Comparison of ENCODE assay signal across 12 cellular contexts in genomic region chr11:19200410-19201201, GRCh38. TPM values are rescaled to one million over a fixed set of nuclear protein-coding genes. Genes with fewer than 3 reads are reported as not detected.
DNase-seq lines count a peak whose midpoint lies in the region; ATAC-seq, FAIRE-seq and TF ChIP-seq lines count a peak whose summit lies in the region.
"Had no signal": no experiment of that assay in that cellular context is flagged by ENCODE, and none has a peak within 500 bp of the region (broad histone marks: within the 10 kb centered on the region; RNA-seq: fewer than 3 reads in every experiment).

No MANE protein-coding gene starts in this region.

- 5% methylated on average over 5 of the region's 6 CpGs for WGBS in K562 (ENCODE audit: insufficient coverage, low coverage, missing lambda C conversion rate)

- H3K27ac ChIP-seq in K562 (ENCODE audit: extremely low read depth, low read depth, low read length): no peak overlapping the region
- H3K27ac ChIP-seq in tibial artery: no peak overlapping the region

- H3K27me3 ChIP-seq in K562 (ENCODE audit: control insufficient read depth in 2 of 2, insufficient read depth in 2 of 2, low read length in 2 of 2) (peaks cover 12 to 16% of the 10 kb centered on the region in 2 experiments; a peak in 4 of 5 replicates), tibial artery (no peaks in the 10 kb centered on the region)

- no peak for TF ChIP-seq POLR2A in K562 (conservative IDR thresholded peaks at IDR 0.05)

- no peak for ATAC-seq in K562
- no peak for ATAC-seq in natural killer cell treated with Interleukin-12 subunit alpha and Interleukin-12 subunit beta and Interleukin-15 and Interleukin-18, amount 100 ng/mL, for 72 hours

- intact Hi-C loops in Calu3 (cut with micrococcal nuclease; ENCODE audit: unreplicated experiment): no loop called here
- intact Hi-C loops in K562 (cut with micrococcal nuclease): no loop called here
- intact Hi-C loops in tibial artery (cut with DNase I; ENCODE audit: low total_unique reads): no loop called here

- H3K4me2 ChIP-seq in K562 (ENCODE audit: insufficient read depth, low read length): no peak overlapping the region

- in situ Hi-C loops in K562 (cut with MboI): no loop called here

- no peaks in the 10 kb centered on the region for H4K20me1 ChIP-seq in K562 (replicated peaks; ENCODE audit: control insufficient read depth, insufficient read depth, low read length)

- H2AFZ ChIP-seq in K562 (ENCODE audit: low read depth, low read length): no peak overlapping the region

- no peak overlapping the region for H3K27ac Mint-ChIP-seq in Calu3 (ENCODE audit: unreplicated experiment)
- H3K27ac Mint-ChIP-seq in natural killer cell treated with Interleukin-12 subunit alpha and Interleukin-12 subunit beta and Interleukin-15 and Interleukin-18, amount 100 ng/mL, for 72 hours: no peak overlapping the region

- DNase-seq in Calu3: peak; percentile 32
- peak; percentile 95 for DNase-seq in M059J (ENCODE audit: low read depth)
- DNase-seq in K562 (ENCODE audit: extremely low read depth in 1 of 4, low spot score in 3 of 4): no peak
- peak; percentile 17 for DNase-seq in kidney glomerular epithelial cell (lab: John Stamatoyannopoulos, UW)
- no peak for DNase-seq in natural killer cell treated with Interleukin-12 subunit alpha and Interleukin-12 subunit beta and Interleukin-15 and Interleukin-18, amount 100 ng/mL, for 72 hours (ENCODE audit: low spot score)
- DNase-seq in tibial artery: no peak
- DNase-seq in NCI-H128 (lab: John Stamatoyannopoulos, UW; ENCODE audit: unreplicated experiment): no peak
- DNase-seq in mesenteric fat pad (ENCODE audit: low spot score): no peak
- DNase-seq: activated gamma-delta T cell treated with Interleukin-2 at 50 U/mL for 16 hours, Caco-2, NCI-H1694 treated with DMSO at 0.1 percent for 48 hours, T-helper 9 cell had no signal

- TF ChIP-seq CTCF in Calu3 (IDR thresholded peaks at IDR 0.05; ENCODE audit: unreplicated experiment): no peak
- no peak for TF ChIP-seq CTCF in K562 (IDR thresholded peaks at IDR 0.05 in 2 of 3, conservative IDR thresholded peaks at IDR 0.05 in 1 of 3; ENCODE audit: insufficient read depth in 2 of 3, low read depth in 1 of 3, low read length in 3 of 3)
- TF ChIP-seq CTCF in tibial artery (IDR thresholded peaks at IDR 0.05): no peak

- CTCF ChIA-PET in Calu3 (lab: Charles Lee): interaction anchor here (0.6 kb wide), 1 partner anchor 33 kb away, joined by 3 read pairs; no protein-coding TSS in a partner anchor
- CTCF ChIA-PET in K562 (lab: Yijun Ruan, JAX; ENCODE audit: low intra/inter-chr PET ratio): no interaction called here

- no peak overlapping the region for H3K9ac ChIP-seq in K562 (ENCODE audit: insufficient read depth in 1 of 2, low read depth in 2 of 2, low read length in 2 of 2)

- H3K4me3 ChIP-seq in K562 (no peak overlapping the region), tibial artery (no peak overlapping the region)

- BruUV-seq in Calu3 (replicated peaks; lab: Mats Ljungman, UMichigan) (no TSS peak), K562 (replicated peaks; lab: Mats Ljungman, UMichigan) (no TSS peak)

- H3K4me1 ChIP-seq in K562 (replicated peaks in 1 of 2; ENCODE audit: control insufficient read depth in 2 of 2, insufficient read depth in 2 of 2, low read length in 2 of 2) (no peaks in the 10 kb centered on the region; a peak in 1 of 5 replicates), tibial artery (no peaks in the 10 kb centered on the region)

- no peaks in the 10 kb centered on the region for H3K9me3 Mint-ChIP-seq in Calu3 (ENCODE audit: low read depth, unreplicated experiment)
- H3K9me3 Mint-ChIP-seq in natural killer cell treated with Interleukin-12 subunit alpha and Interleukin-12 subunit beta and Interleukin-15 and Interleukin-18, amount 100 ng/mL, for 72 hours: no peaks in the 10 kb centered on the region

- POLR2A ChIA-PET in K562 (lab: Yijun Ruan, JAX): interaction anchor here (1.0 to 1.6 kb wide), 2 partner anchors 14 kb away, joined by 4 read pairs; no protein-coding TSS in a partner anchor

- no peak for TF ChIP-seq EP300 in K562 (IDR thresholded peaks at IDR 0.05; ENCODE audit: low read length)

- peaks cover 11% of the 10 kb centered on the region for H3K27me3 Mint-ChIP-seq in Calu3 (ENCODE audit: unreplicated experiment)
- peaks cover 0 to 8% of the 10 kb centered on the region in 2 donors for H3K27me3 Mint-ChIP-seq in natural killer cell treated with Interleukin-12 subunit alpha and Interleukin-12 subunit beta and Interleukin-15 and Interleukin-18, amount 100 ng/mL, for 72 hours

- no peak for FAIRE-seq in K562 (lab: Jason Lieb, UNC)

- H3K36me3 Mint-ChIP-seq in Calu3 (ENCODE audit: insufficient read depth, unreplicated experiment): peaks cover 4% of the 10 kb centered on the region
- H3K36me3 Mint-ChIP-seq in natural killer cell treated with Interleukin-12 subunit alpha and Interleukin-12 subunit beta and Interleukin-15 and Interleukin-18, amount 100 ng/mL, for 72 hours: no peaks in the 10 kb centered on the region

- no peak for TF ChIP-seq RAD21 in K562 (CRISPR knock-in tag; conservative IDR thresholded peaks at IDR 0.05 in 1 of 2, IDR thresholded peaks at IDR 0.05 in 1 of 2)

- H3K4me3 Mint-ChIP-seq in Calu3 (ENCODE audit: low read depth, unreplicated experiment): no peak overlapping the region
- no peak overlapping the region for H3K4me3 Mint-ChIP-seq in natural killer cell treated with Interleukin-12 subunit alpha and Interleukin-12 subunit beta and Interleukin-15 and Interleukin-18, amount 100 ng/mL, for 72 hours

- peaks cover 18% of the 10 kb centered on the region for H3K4me1 Mint-ChIP-seq in Calu3 (ENCODE audit: low read depth, unreplicated experiment)
- no peaks in the 10 kb centered on the region for H3K4me1 Mint-ChIP-seq in natural killer cell treated with Interleukin-12 subunit alpha and Interleukin-12 subunit beta and Interleukin-15 and Interleukin-18, amount 100 ng/mL, for 72 hours (ENCODE audit: low read depth in 2 of 2)

- H3K36me3 ChIP-seq in K562 (ENCODE audit: control insufficient read depth, insufficient read depth, low read length) (no peaks in the 10 kb centered on the region), tibial artery (no peaks in the 10 kb centered on the region)

- no peaks in the 10 kb centered on the region for H3K9me1 ChIP-seq in K562 (ENCODE audit: control insufficient read depth, insufficient read depth, low read length)

- H3K9me3 ChIP-seq in K562 (replicated peaks; ENCODE audit: control insufficient read depth, insufficient read depth, low read depth, low read length): no peaks in the 10 kb centered on the region
- H3K9me3 ChIP-seq in tibial artery: no peaks in the 10 kb centered on the region
- H3K9me3 ChIP-seq: Caco-2 had no signal

- no peaks in the 10 kb centered on the region for H3K79me2 ChIP-seq in K562 (ENCODE audit: control insufficient read depth, insufficient read depth, low read length)

TF ChIP-seq in K562, 482 proteins besides CTCF, POLR2A, EP300 and RAD21 (continues in another document):
- TF ChIP-seq MAZ (CRISPR knock-in tag; conservative IDR thresholded peaks at IDR 0.05 in 1 of 2, IDR thresholded peaks at IDR 0.05 in 1 of 2): 0 out of 4 replicates have a peak, but pooled peaks of 1 of the 2 experiments have one; percentile 11

RNA-seq across cellular contexts. Expression of gene CSRP3, which starts 1.2 kb away (rescaled TPM):
- not detected in 2 replicates for total RNA-seq in Calu3 (2022)
- total RNA-seq in M059J (2014; rRNA removed; shearing (Covaris generic)): not detected in 2 replicates
- not detected in 2 replicates for total RNA-seq in K562 (2011; cell fraction: chromatin; rRNA removed; ENCODE audit: low replicate concordance)
- not detected in 2 replicates for total RNA-seq in K562 (2011; cell fraction: nucleolus; rRNA removed)
- total RNA-seq in K562 (2011; cell fraction: nucleoplasm; rRNA removed): not detected in 2 replicates
- not detected in 2 replicates for total RNA-seq in K562 (2014; rRNA removed)
- not detected in 2 replicates for total RNA-seq in K562 (2014; rRNA removed; fragmentation: Illumina TruSeq; extraction: Trizol)
- 0.14 TPM in 1 of 2 replicates, not detected in the other for total RNA-seq in K562 (2015; rRNA removed; fragmentation: Illumina TruSeq; extraction: Trizol)
- total RNA-seq in K562 (2021): not detected in 2 replicates
- polyA plus RNA-seq in K562 (2011; rRNA removed): not detected in 2 replicates
- not detected in 2 replicates for polyA plus RNA-seq in K562 (2011; cell fraction: cytosol; rRNA removed)
- polyA plus RNA-seq in K562 (2011; cell fraction: nucleus; rRNA removed): not detected in 2 replicates
- polyA plus RNA-seq in K562 (2012): 0.28 TPM in 1 of 2 replicates, not detected in the other
- not detected in 2 replicates for polyA plus RNA-seq in K562 (2014; fragmentation: Illumina TruSeq; extraction: Trizol)
- polyA plus RNA-seq in K562 (2014; fragmentation: Nextera tagmentation; extraction: Ambion mirVana): not detected
- polyA plus RNA-seq in K562 (2014; rRNA removed): not detected in 2 replicates
- not detected in 2 replicates for polyA minus RNA-seq in K562 (2011; rRNA and poly(A)+ RNA removed)
- polyA minus RNA-seq in K562 (2011; cell fraction: cytosol; rRNA and poly(A)+ RNA removed): not detected in 2 replicates
- polyA minus RNA-seq in K562 (2011; cell fraction: nucleus; rRNA and poly(A)+ RNA removed): not detected in 2 replicates
- total RNA-seq in natural killer cell treated with Interleukin-12 subunit alpha and Interleukin-12 subunit beta and Interleukin-15 and Interleukin-18, amount 100 ng/mL, for 72 hours: not detected
- total RNA-seq in mesenteric fat pad: not detected
- total RNA-seq: Caco-2 had no signal

RNA-seq across cellular contexts. Expression of gene E2F8, which starts 40.1 kb away (rescaled TPM):
- total RNA-seq in Calu3 (2022): 14.9 and 19.7 TPM in 2 replicates
- 3.9 and 8.5 TPM in 2 replicates for total RNA-seq in M059J (2014; rRNA removed; shearing (Covaris generic))
- 34.6 and 59.6 TPM in 2 replicates for total RNA-seq in K562 (2011; cell fraction: chromatin; rRNA removed; ENCODE audit: low replicate concordance)
- 16.7 and 20.3 TPM in 2 replicates for total RNA-seq in K562 (2011; cell fraction: nucleolus; rRNA removed)
- 18.7 and 23.2 TPM in 2 replicates for total RNA-seq in K562 (2011; cell fraction: nucleoplasm; rRNA removed)
- 6.9 and 9.3 TPM in 2 replicates for total RNA-seq in K562 (2014; rRNA removed)
- total RNA-seq in K562 (2014; rRNA removed; fragmentation: Illumina TruSeq; extraction: Trizol): 11.9 and 13.8 TPM in 2 replicates
- total RNA-seq in K562 (2015; rRNA removed; fragmentation: Illumina TruSeq; extraction: Trizol): 14.0 and 15.1 TPM in 2 replicates
- 16.1 and 17.6 TPM in 2 replicates for total RNA-seq in K562 (2021)
- 12.1 and 14.5 TPM in 2 replicates for polyA plus RNA-seq in K562 (2011; rRNA removed)
- 9.8 and 10.3 TPM in 2 replicates for polyA plus RNA-seq in K562 (2011; cell fraction: cytosol; rRNA removed)
- 41.0 and 43.5 TPM in 2 replicates for polyA plus RNA-seq in K562 (2011; cell fraction: nucleus; rRNA removed)
- 9.1 and 9.3 TPM in 2 replicates for polyA plus RNA-seq in K562 (2012)
- polyA plus RNA-seq in K562 (2014; fragmentation: Illumina TruSeq; extraction: Trizol): 23.0 and 23.6 TPM in 2 replicates
- 10 to 100 TPM in 1 of 2 experiments, 1 to 10 TPM in 1; 7.2 to 11.1 TPM for polyA plus RNA-seq in K562 (2014; fragmentation: Nextera tagmentation; extraction: Ambion mirVana)
- polyA plus RNA-seq in K562 (2014; rRNA removed): 11.1 and 13.1 TPM in 2 replicates
- 15.2 and 18.6 TPM in 2 replicates for polyA minus RNA-seq in K562 (2011; rRNA and poly(A)+ RNA removed)
- polyA minus RNA-seq in K562 (2011; cell fraction: cytosol; rRNA and poly(A)+ RNA removed): 5.3 and 8.3 TPM in 2 replicates
- 42.8 and 53.8 TPM in 2 replicates for polyA minus RNA-seq in K562 (2011; cell fraction: nucleus; rRNA and poly(A)+ RNA removed)
- 10 to 100 TPM; 12.0 to 22.3 TPM for total RNA-seq in natural killer cell treated with Interleukin-12 subunit alpha and Interleukin-12 subunit beta and Interleukin-15 and Interleukin-18, amount 100 ng/mL, for 72 hours
- not detected for total RNA-seq in mesenteric fat pad

Comparison
In these comparisons a context has a peak if more than half of its experiments do, and no peak if none do; other contexts are left out.
1. DNase-seq: peak in Calu3 (single experiment), M059J (single experiment) and kidney glomerular epithelial cell (single experiment); none in K562 (0 of 4), natural killer cell treated with Interleukin-12 subunit alpha and Interleukin-12 subunit beta and Interleukin-15 and Interleukin-18, amount 100 ng/mL, for 72 hours (single experiment), tibial artery (0 of 2), NCI-H128 (single experiment) and mesenteric fat pad (single experiment).